Comparison of ENCODE assay signal across 13 cellular contexts in the genomic region with DNA sequence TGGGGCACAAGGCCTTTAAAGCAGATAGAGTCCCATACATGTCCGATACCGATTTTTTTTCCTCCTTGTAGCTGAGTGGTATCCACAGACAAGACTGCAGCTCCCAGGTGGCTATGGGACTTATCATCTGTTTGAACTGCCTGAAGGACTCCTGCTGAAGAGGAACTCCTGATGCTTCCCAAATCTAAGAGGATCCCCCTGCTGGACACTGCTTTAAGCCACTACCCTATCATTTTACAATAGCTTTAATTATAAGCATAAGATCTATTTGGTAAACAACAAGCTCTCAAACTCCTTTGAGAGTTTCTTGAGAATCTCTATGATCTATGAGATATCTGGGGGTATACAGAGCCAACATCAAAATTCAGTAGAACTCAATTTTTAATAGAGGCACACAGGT. TPM values are rescaled to one million over a fixed set of nuclear protein-coding genes. Genes with fewer than 3 reads are reported as not detected.
A peak's percentile ranks its signal among the peaks of the same experiment; 100 is the strongest.
DNase-seq lines count a peak whose midpoint lies in the region; ATAC-seq, FAIRE-seq and TF ChIP-seq lines count a peak whose summit lies in the region.
"Had no signal": no experiment of that assay in that cellular context is flagged by ENCODE, and none has a peak within 500 bp of the region (broad histone marks: within the 10 kb centered on the region; RNA-seq: fewer than 3 reads in every experiment).

No MANE protein-coding gene starts in this region.

- intact Hi-C loops in HepG2 (cut with micrococcal nuclease; ENCODE audit: unreplicated experiment): no loop called here

- no peak for TF ChIP-seq RAD21 in HepG2 (CRISPR knock-in tag; IDR thresholded peaks at IDR 0.05)

- no peaks in the 10 kb centered on the region for H3K9me3 Mint-ChIP-seq in neural progenitor cell

- H3K79me2 ChIP-seq in neural progenitor cell (ENCODE audit: low read depth) (peaks cover 3% of the 10 kb centered on the region), HepG2 (ENCODE audit: insufficient read depth, low read length) (no peaks in the 10 kb centered on the region)

- no peak overlapping the region for H3K4me3 Mint-ChIP-seq in neural progenitor cell
- H3K4me3 Mint-ChIP-seq: activated CD4-positive, alpha-beta T cell treated with anti-CD3 and anti-CD28 coated beads for 36 hours had no signal

- POLR2A ChIA-PET in HepG2 (lab: Yijun Ruan, JAX): no interaction called here

- ATAC-seq in GM21786 (IDR thresholded peaks at IDR 0.05; ENCODE audit: unreplicated experiment) (no peak), HG02970 (IDR thresholded peaks at IDR 0.05; ENCODE audit: low FRiP score, unreplicated experiment) (no peak), HepG2 (no peak)
- ATAC-seq: activated CD4-positive, alpha-beta T cell treated with anti-CD3 and anti-CD28 coated beads for 36 hours had no signal

- FAIRE-seq in HepG2 (lab: Jason Lieb, UNC): no peak

- H3K4me3 ChIP-seq in choroid plexus epithelial cell (ENCODE audit: low read depth, low read length) (no peak overlapping the region), neural progenitor cell (no peak overlapping the region), HepG2 (replicated peaks in 1 of 3; ENCODE audit: insufficient read depth in 1 of 3, low read depth in 2 of 3, low read length in 3 of 3) (no peak overlapping the region)
- H3K4me3 ChIP-seq: right atrium auricular region had no signal

- H3K27ac Mint-ChIP-seq in neural progenitor cell: no peak overlapping the region
- H3K27ac Mint-ChIP-seq: activated CD4-positive, alpha-beta T cell treated with anti-CD3 and anti-CD28 coated beads for 36 hours had no signal

- TF ChIP-seq EP300 in HepG2 (IDR thresholded peaks at IDR 0.05; ENCODE audit: low read depth in 2 of 2, low read length in 2 of 2) (no peak), HepG2 (CRISPR knock-in tag; IDR thresholded peaks at IDR 0.05; ENCODE audit: borderline replicate concordance) (no peak)

- no peak for TF ChIP-seq POLR2A in HepG2 (IDR thresholded peaks at IDR 0.05; ENCODE audit: insufficient read depth in 1 of 2, low read depth in 2 of 2, low read length in 2 of 2)

- peak; percentile 21 for DNase-seq in DMS 273 (lab: John Stamatoyannopoulos, UW; ENCODE audit: unreplicated experiment)
- DNase-seq in DMS 273 treated with DMSO at 0.1 percent for 48 hours (lab: John Stamatoyannopoulos, UW): no peak
- DNase-seq in Kasumi-1 (lab: John Stamatoyannopoulos, UW): peak; percentile 47
- peak; percentile 63 for DNase-seq in choroid plexus epithelial cell (ENCODE audit: low read depth)
- peak; percentile 6 for DNase-seq in neural progenitor cell (ENCODE audit: low spot score)
- no peak for DNase-seq in HepG2 (ENCODE audit: low spot score)
- DNase-seq: activated CD4-positive, alpha-beta T cell treated with anti-CD3 and anti-CD28 coated beads for 36 hours; caudate nucleus; NCI-H774 had no signal

- no peaks in the 10 kb centered on the region for H3K4me1 Mint-ChIP-seq in neural progenitor cell
- H3K4me1 Mint-ChIP-seq: activated CD4-positive, alpha-beta T cell treated with anti-CD3 and anti-CD28 coated beads for 36 hours had no signal

- H4K20me1 ChIP-seq in neural progenitor cell (ENCODE audit: low read depth) (peaks cover 3% of the 10 kb centered on the region), HepG2 (ENCODE audit: insufficient read depth, low read length) (no peaks in the 10 kb centered on the region)

- H3F3A ChIP-seq in neural progenitor cell (ENCODE audit: low read depth): no peaks in the 10 kb centered on the region

- BruUV-seq in HepG2 (replicated peaks; lab: Mats Ljungman, UMichigan): no TSS peak

- peaks cover 13% of the 10 kb centered on the region for H3K36me3 Mint-ChIP-seq in neural progenitor cell

- 100% methylated on average over 2 of the region's 2 CpGs for WGBS in HepG2 (ENCODE audit: low lambda C conversion rate)

- H3K27me3 Mint-ChIP-seq in neural progenitor cell (ENCODE audit: insufficient read depth, low read depth): no peaks in the 10 kb centered on the region
- H3K27me3 Mint-ChIP-seq: activated CD4-positive, alpha-beta T cell treated with anti-CD3 and anti-CD28 coated beads for 36 hours had no signal

- TF ChIP-seq CTCF in choroid plexus epithelial cell (conservative IDR thresholded peaks at IDR 0.05; ENCODE audit: low read depth, low read length): peak; percentile 55
- TF ChIP-seq CTCF in neural progenitor cell (IDR thresholded peaks at IDR 0.05): peak; percentile 25
- TF ChIP-seq CTCF in HepG2 (CRISPR knock-in tag; IDR thresholded peaks at IDR 0.05): no peak

- no peaks in the 10 kb centered on the region for H3K27me3 ChIP-seq in neural progenitor cell
- no peaks in the 10 kb centered on the region for H3K27me3 ChIP-seq in HepG2 (ENCODE audit: control insufficient read depth in 1 of 2, insufficient read depth in 2 of 2, low read length in 2 of 2)
- H3K27me3 ChIP-seq: right atrium auricular region had no signal

- H3K9ac ChIP-seq in neural progenitor cell: no peak overlapping the region
- no peak overlapping the region for H3K9ac ChIP-seq in HepG2 (ENCODE audit: insufficient read depth, low read depth, low read length)

- CTCF ChIA-PET in HepG2 (lab: Yijun Ruan, JAX; ENCODE audit: low intra/inter-chr PET ratio, low total read pairs): no interaction called here

- in situ Hi-C loops in HepG2 (cut with HindIII; ENCODE audit: extremely low pct_ligation_motif_present, low pct_unique_long_range_greater_than_20kb): no loop called here

- H3K4me1 ChIP-seq in neural progenitor cell (no peaks in the 10 kb centered on the region), HepG2 (ENCODE audit: insufficient read depth, low read length) (no peaks in the 10 kb centered on the region)
- H3K4me1 ChIP-seq: right atrium auricular region had no signal

- H3K9me3 ChIP-seq in neural progenitor cell (ENCODE audit: low read depth) (no peaks in the 10 kb centered on the region), HepG2 (ENCODE audit: low read length) (no peaks in the 10 kb centered on the region)
- H3K9me3 ChIP-seq: right atrium auricular region had no signal

- no peak overlapping the region for H3K4me2 ChIP-seq in neural progenitor cell
- H3K4me2 ChIP-seq in HepG2 (ENCODE audit: low read depth, low read length): no peak overlapping the region

- H2AFZ ChIP-seq in neural progenitor cell (replicated peaks): no peak overlapping the region
- no peak overlapping the region for H2AFZ ChIP-seq in HepG2 (ENCODE audit: low read length)

- no peak overlapping the region for H3K27ac ChIP-seq in neural progenitor cell
- H3K27ac ChIP-seq in HepG2 (ENCODE audit: extremely low read length, insufficient read depth, low read length): no peak overlapping the region
- H3K27ac ChIP-seq: 22Rv1, right atrium auricular region had no signal

- H3K36me3 ChIP-seq in neural progenitor cell: peaks cover 5% of the 10 kb centered on the region
- H3K36me3 ChIP-seq in HepG2 (replicated peaks in 1 of 2; ENCODE audit: control insufficient read depth in 1 of 2, insufficient read depth in 2 of 2, low read length in 2 of 2): peaks cover 12 to 65% of the 10 kb centered on the region in 2 experiments

TF ChIP-seq in HepG2, 621 proteins besides CTCF, POLR2A, EP300 and RAD21 (continues in another document):
- TF ChIP-seq BCL3 (CRISPR knock-in tag; IDR thresholded peaks at IDR 0.05) (no peak), ZNF556 (CRISPR knock-in tag; IDR thresholded peaks at IDR 0.05; ENCODE audit: borderline replicate concordance) (no peak), HNRNPH1 (optimal IDR thresholded peaks at IDR 0.05; ENCODE audit: low read depth, low read length) (no peak), TEAD2 (CRISPR knock-in tag; IDR thresholded peaks at IDR 0.05) (no peak), ZSCAN31 (CRISPR knock-in tag; IDR thresholded peaks at IDR 0.05; ENCODE audit: low read depth) (no peak)
- TF ChIP-seq, protein P1, sequence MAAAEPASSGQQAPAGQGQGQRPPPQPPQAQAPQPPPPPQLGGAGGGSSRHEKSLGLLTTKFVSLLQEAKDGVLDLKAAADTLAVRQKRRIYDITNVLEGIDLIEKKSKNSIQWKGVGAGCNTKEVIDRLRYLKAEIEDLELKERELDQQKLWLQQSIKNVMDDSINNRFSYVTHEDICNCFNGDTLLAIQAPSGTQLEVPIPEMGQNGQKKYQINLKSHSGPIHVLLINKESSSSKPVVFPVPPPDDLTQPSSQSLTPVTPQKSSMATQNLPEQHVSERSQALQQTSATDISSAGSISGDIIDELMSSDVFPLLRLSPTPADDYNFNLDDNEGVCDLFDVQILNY (CRISPR knock-in tag; conservative IDR thresholded peaks at IDR 0.05): no peak

RNA-seq across cellular contexts. Expression of gene NDC1, which starts 11.7 kb away (rescaled TPM):
- total RNA-seq in neural progenitor cell (ENCODE audit: low replicate concordance): 63.6 and 94.3 TPM in 2 replicates
- 44.6 and 50.9 TPM in 2 replicates for total RNA-seq in HepG2 (2016; rRNA removed; fragmentation: Illumina TruSeq; extraction: Trizol)
- total RNA-seq in HepG2 (2016; cell fraction: cytosol; rRNA removed; fragmentation: Illumina TruSeq; extraction: Trizol; ENCODE audit: low read depth): 14.3 TPM in 2 replicates
- total RNA-seq in HepG2 (2016; cell fraction: insoluble cytoplasmic fraction; rRNA removed; fragmentation: Illumina TruSeq; extraction: Trizol): 43.8 and 49.0 TPM in 2 replicates
- total RNA-seq in HepG2 (2016; cell fraction: membrane; rRNA removed; fragmentation: Illumina TruSeq; extraction: Trizol): 24.9 and 31.6 TPM in 2 replicates
- 44.8 and 50.7 TPM in 2 replicates for total RNA-seq in HepG2 (2016; cell fraction: nucleus; rRNA removed; fragmentation: Illumina TruSeq; extraction: Trizol)
- polyA plus RNA-seq in HepG2 (2011; rRNA removed): 20.9 and 38.1 TPM in 2 replicates
- polyA plus RNA-seq in HepG2 (2011; cell fraction: cytosol; rRNA removed): 19.6 and 22.9 TPM in 2 replicates
- polyA plus RNA-seq in HepG2 (2011; cell fraction: nucleus; rRNA removed): 7.1 and 8.4 TPM in 2 replicates
- 12.2 and 17.5 TPM in 2 replicates for polyA plus RNA-seq in HepG2 (2012)
- polyA plus RNA-seq in HepG2 (2016; cell fraction: cytosol; fragmentation: Illumina TruSeq; extraction: Trizol; ENCODE audit: low read depth): 3.9 and 4.1 TPM in 2 replicates
- 28.2 and 29.8 TPM in 2 replicates for polyA plus RNA-seq in HepG2 (2016; cell fraction: insoluble cytoplasmic fraction; fragmentation: Illumina TruSeq; extraction: Trizol; ENCODE audit: low read depth)
- polyA plus RNA-seq in HepG2 (2016; cell fraction: membrane; fragmentation: Illumina TruSeq; extraction: Trizol; ENCODE audit: low read depth): 11.7 and 13.0 TPM in 2 replicates
- 44.5 and 45.2 TPM in 2 replicates for polyA plus RNA-seq in HepG2 (2016; cell fraction: nucleus; fragmentation: Illumina TruSeq; extraction: Trizol; ENCODE audit: insufficient read depth, low read depth)
- 112 and 221 TPM in 2 replicates for polyA minus RNA-seq in HepG2 (2011; rRNA and poly(A)+ RNA removed; ENCODE audit: low replicate concordance)
- polyA minus RNA-seq in HepG2 (2011; cell fraction: cytosol; rRNA and poly(A)+ RNA removed): 28.3 and 30.2 TPM in 2 replicates
- polyA minus RNA-seq in HepG2 (2011; cell fraction: nucleus; rRNA and poly(A)+ RNA removed): 15.7 and 18.4 TPM in 2 replicates

Comparison
In these comparisons a context has a peak if more than half of its experiments do, and no peak if none do; other contexts are left out.
1. DNase-seq: peak in DMS 273 (single experiment), Kasumi-1 (2 of 2), choroid plexus epithelial cell (single experiment) and neural progenitor cell (single experiment); none in DMS 273 treated with DMSO at 0.1 percent for 48 hours (single experiment) and HepG2 (single experiment).